Comparison of ENCODE assay signal across 8 cellular contexts in genomic region chr6:6890400-6890858, GRCh38.
A peak's percentile ranks its signal among the peaks of the same experiment; 100 is the strongest.
DNase-seq lines count a peak whose midpoint lies in the region; ATAC-seq and TF ChIP-seq lines count a peak whose summit lies in the region.

No MANE protein-coding gene starts in this region.

- no peaks in the 10 kb centered on the region for H3K9me3 Mint-ChIP-seq in CD8-positive, alpha-beta memory T cell
- H3K9me3 Mint-ChIP-seq in endodermal cell: no peaks in the 10 kb centered on the region
- H3K9me3 Mint-ChIP-seq in stimulated activated effector memory CD8-positive, alpha-beta T cell treated with anti-CD3 and anti-CD28 coated beads, Interleukin-12 subunit alpha, Interleukin-12 subunit beta, amount 100 ng/mL, for 72 hours: no peaks in the 10 kb centered on the region

- H3K4me1 ChIP-seq in CD8-positive, alpha-beta memory T cell (ENCODE audit: insufficient read depth, low read length): no peaks in the 10 kb centered on the region
- H3K4me1 ChIP-seq in endodermal cell (ENCODE audit: control insufficient read depth, insufficient read depth, low read length) (peaks cover 10% of the 10 kb centered on the region), muscle layer of duodenum (ENCODE audit: control insufficient read depth in 1 of 2, insufficient read depth in 2 of 2, low read length in 2 of 2) (peaks cover 6 to 15% of the 10 kb centered on the region in 2 donors)

- H3K9ac ChIP-seq in endodermal cell (ENCODE audit: extremely low read depth, low read length, poor library complexity, severe bottlenecking): no peak overlapping the region

- no peaks in the 10 kb centered on the region for H3K9me3 ChIP-seq in CD8-positive, alpha-beta memory T cell (ENCODE audit: low read length)
- H3K9me3 ChIP-seq in endodermal cell (ENCODE audit: control insufficient read depth, low read length) (no peaks in the 10 kb centered on the region), muscle layer of duodenum (ENCODE audit: control insufficient read depth in 1 of 2, low read length in 2 of 2) (no peaks in the 10 kb centered on the region)

- H3K4me1 Mint-ChIP-seq in CD8-positive, alpha-beta memory T cell: no peaks in the 10 kb centered on the region
- H3K4me1 Mint-ChIP-seq in endodermal cell: peaks cover 20% of the 10 kb centered on the region
- H3K4me1 Mint-ChIP-seq in stimulated activated effector memory CD8-positive, alpha-beta T cell treated with anti-CD3 and anti-CD28 coated beads, Interleukin-12 subunit alpha, Interleukin-12 subunit beta, amount 100 ng/mL, for 72 hours: no peaks in the 10 kb centered on the region

- CTCF ChIA-PET in CD8-positive, alpha-beta memory T cell (lab: Charles Lee): no interaction called here

- no peaks in the 10 kb centered on the region for H3K27me3 ChIP-seq in CD8-positive, alpha-beta memory T cell (ENCODE audit: insufficient read depth, low read length, poor library complexity, severe bottlenecking)
- H3K27me3 ChIP-seq in endodermal cell (ENCODE audit: control insufficient read depth, insufficient read depth, low read length, poor library complexity, severe bottlenecking) (peaks cover 40% of the 10 kb centered on the region), muscle layer of duodenum (ENCODE audit: low read depth, low read length) (no peaks in the 10 kb centered on the region)

- no peaks in the 10 kb centered on the region for H3K36me3 Mint-ChIP-seq in CD8-positive, alpha-beta memory T cell
- no peaks in the 10 kb centered on the region for H3K36me3 Mint-ChIP-seq in endodermal cell (ENCODE audit: low read depth)
- H3K36me3 Mint-ChIP-seq in stimulated activated effector memory CD8-positive, alpha-beta T cell treated with anti-CD3 and anti-CD28 coated beads, Interleukin-12 subunit alpha, Interleukin-12 subunit beta, amount 100 ng/mL, for 72 hours: no peaks in the 10 kb centered on the region

- H3K4me3 Mint-ChIP-seq in CD8-positive, alpha-beta memory T cell: no peak overlapping the region
- no peak overlapping the region for H3K4me3 Mint-ChIP-seq in endodermal cell
- H3K4me3 Mint-ChIP-seq in stimulated activated effector memory CD8-positive, alpha-beta T cell treated with anti-CD3 and anti-CD28 coated beads, Interleukin-12 subunit alpha, Interleukin-12 subunit beta, amount 100 ng/mL, for 72 hours: no peak overlapping the region

- H3K27me3 Mint-ChIP-seq in CD8-positive, alpha-beta memory T cell: peaks cover 0 to 2% of the 10 kb centered on the region in 2 donors
- peaks cover 72% of the 10 kb centered on the region for H3K27me3 Mint-ChIP-seq in endodermal cell (ENCODE audit: insufficient read depth)

- H3K27ac ChIP-seq in CD8-positive, alpha-beta memory T cell (ENCODE audit: low read depth, low read length): peak overlapping the region; percentile 46
- no peak overlapping the region for H3K27ac ChIP-seq in endodermal cell (ENCODE audit: low read depth, low read length)
- peak overlapping the region; percentile 48 for H3K27ac ChIP-seq in muscle layer of duodenum (ENCODE audit: low read length)

- POLR2A ChIA-PET in CD8-positive, alpha-beta memory T cell (lab: Charles Lee): no interaction called here

- H3K27ac Mint-ChIP-seq in CD8-positive, alpha-beta memory T cell: no peak overlapping the region
- no peak overlapping the region for H3K27ac Mint-ChIP-seq in endodermal cell
- no peak overlapping the region for H3K27ac Mint-ChIP-seq in stimulated activated effector memory CD8-positive, alpha-beta T cell treated with anti-CD3 and anti-CD28 coated beads, Interleukin-12 subunit alpha, Interleukin-12 subunit beta, amount 100 ng/mL, for 72 hours

- no peak for DNase-seq in CD8-positive, alpha-beta memory T cell
- DNase-seq in NCI-H146 (lab: John Stamatoyannopoulos, UW) (peak; percentile 54), endodermal cell (peak; percentile 84), T1000 (lab: John Stamatoyannopoulos, UW) (no peak), medulla oblongata (ENCODE audit: extremely low spot score) (no peak)
- DNase-seq in stimulated activated effector memory CD8-positive, alpha-beta T cell treated with anti-CD3 and anti-CD28 coated beads, Interleukin-12 subunit alpha, Interleukin-12 subunit beta, amount 100 ng/mL, for 72 hours (ENCODE audit: low spot score in 2 of 2): no peak
- no peak for DNase-seq in stimulated activated naive CD4-positive, alpha-beta T cell (lab: John Stamatoyannopoulos, UW)

- WGBS in endodermal cell (ENCODE audit: insufficient coverage in 1 of 2, insufficient read length in 1 of 2), 2 experiments: 37 to 41% methylated on average over 6 of the region's 6 CpGs

- no peak overlapping the region for H3K4me3 ChIP-seq in CD8-positive, alpha-beta memory T cell (ENCODE audit: low read length)
- no peak overlapping the region for H3K4me3 ChIP-seq in endodermal cell (ENCODE audit: low read length)
- no peak overlapping the region for H3K4me3 ChIP-seq in muscle layer of duodenum (ENCODE audit: low read depth in 1 of 2, low read length in 2 of 2)

- H3K36me3 ChIP-seq in CD8-positive, alpha-beta memory T cell (ENCODE audit: insufficient read depth, low read length): no peaks in the 10 kb centered on the region
- no peaks in the 10 kb centered on the region for H3K36me3 ChIP-seq in endodermal cell (ENCODE audit: control insufficient read depth, insufficient read depth, low read length)
- H3K36me3 ChIP-seq in muscle layer of duodenum (ENCODE audit: control insufficient read depth in 1 of 2, insufficient read depth in 2 of 2, low read length in 2 of 2): no peaks in the 10 kb centered on the region

- no peak for ATAC-seq in stimulated activated effector memory CD8-positive, alpha-beta T cell treated with anti-CD3 and anti-CD28 coated beads, Interleukin-12 subunit alpha, Interleukin-12 subunit beta, amount 100 ng/mL, for 72 hours

- no peak for TF ChIP-seq CTCF in endodermal cell (conservative IDR thresholded peaks at IDR 0.05)

Comparison
In these comparisons a context has a peak if more than half of its experiments do, and no peak if none do; other contexts are left out.
1. DNase-seq: peak in NCI-H146 (single experiment) and endodermal cell (single experiment); none in CD8-positive, alpha-beta memory T cell (0 of 5), T1000 (single experiment), medulla oblongata (single experiment), stimulated activated effector memory CD8-positive, alpha-beta T cell treated with anti-CD3 and anti-CD28 coated beads, Interleukin-12 subunit alpha, Interleukin-12 subunit beta, amount 100 ng/mL, for 72 hours (0 of 2) and stimulated activated naive CD4-positive, alpha-beta T cell (0 of 6).